ENCODE assay signal across 8 cellular contexts in the genomic region with DNA sequence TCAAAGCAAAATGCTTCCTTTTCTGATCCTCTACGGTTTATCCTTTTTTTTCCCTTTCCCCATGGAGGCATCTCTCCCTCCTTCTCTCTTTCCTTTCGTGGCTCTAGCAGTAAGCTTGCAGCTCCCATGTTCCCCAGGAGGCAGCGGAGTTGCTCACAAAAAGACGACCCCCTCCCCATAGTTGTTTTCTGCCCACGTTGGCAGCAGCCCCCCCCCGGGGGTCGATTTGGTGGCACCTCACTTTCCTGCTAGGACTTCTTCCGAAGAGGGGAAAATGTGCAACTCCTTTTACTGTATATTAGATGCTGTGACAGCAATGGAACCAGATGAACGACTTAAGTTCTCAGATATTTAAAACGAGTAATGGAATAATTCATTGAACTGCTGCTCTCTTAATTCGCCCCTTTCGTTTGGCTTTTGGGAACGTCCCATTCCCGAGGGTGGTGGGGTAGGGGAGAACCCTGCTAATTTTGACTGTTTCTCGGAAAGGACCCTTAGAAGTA. TPM values are rescaled to one million over a fixed set of nuclear protein-coding genes. Genes with fewer than 3 reads are reported as not detected.
DNase-seq lines count a peak whose midpoint lies in the region; ATAC-seq, FAIRE-seq and TF ChIP-seq lines count a peak whose summit lies in the region.

No MANE protein-coding gene starts in this region.

- H3K4me1 Mint-ChIP-seq in endodermal cell: peaks cover 6% of the 10 kb centered on the region

- H3K27ac Mint-ChIP-seq in endodermal cell: peak overlapping the region; percentile 91

- no peak for FAIRE-seq in urothelium cell line (lab: Jason Lieb, UNC)

- peak overlapping the region; percentile 73 for H3K9ac ChIP-seq in endodermal cell (ENCODE audit: extremely low read depth, low read length, poor library complexity, severe bottlenecking)

- peak overlapping the region; percentile 95 for H3K4me3 ChIP-seq in endodermal cell (ENCODE audit: low read length)
- H3K4me3 ChIP-seq in mononuclear cell (ENCODE audit: low read length): peak overlapping the region; percentile 88

- peaks cover 5% of the 10 kb centered on the region for H3K27me3 Mint-ChIP-seq in endodermal cell (ENCODE audit: insufficient read depth)

- no peaks in the 10 kb centered on the region for H3K36me3 ChIP-seq in endodermal cell (ENCODE audit: control insufficient read depth, insufficient read depth, low read length)

- peak; percentile 18 for TF ChIP-seq CTCF in endodermal cell (conservative IDR thresholded peaks at IDR 0.05)

- H3K9me3 Mint-ChIP-seq in endodermal cell: no peaks in the 10 kb centered on the region

- DNase-seq in stimulated activated CD4-positive, alpha-beta T cell treated with anti-CD3 and anti-CD28 coated beads, Interleukin-15, amount 100 ng/mL, for 24 hours: peak; percentile 19
- no peak for DNase-seq in stimulated activated CD4-positive, alpha-beta T cell treated with anti-CD3 and anti-CD28 coated beads, Interleukin-12 subunit alpha, Interleukin-12 subunit beta, amount 100 ng/mL, for 4 hours
- DNase-seq in SK-N-DZ (ENCODE audit: low spot score): peak; percentile 43
- DNase-seq in endodermal cell: peak; percentile 71
- DNase-seq in urothelium cell line (ENCODE audit: low spot score): peak; percentile 12

- 0 to 1% methylated on average over 8 to 15 of the region's 15 CpGs for WGBS in endodermal cell (ENCODE audit: insufficient coverage in 1 of 2, insufficient read length in 1 of 2), 2 experiments

- H3K4me1 ChIP-seq in endodermal cell (ENCODE audit: control insufficient read depth, insufficient read depth, low read length) (no peaks in the 10 kb centered on the region), mononuclear cell (ENCODE audit: insufficient read depth, low read length) (peaks cover 51% of the 10 kb centered on the region)

- H3K27ac ChIP-seq in endodermal cell (ENCODE audit: low read depth, low read length): peak overlapping the region; percentile 86

- peak overlapping the region; percentile 96 for H3K4me3 Mint-ChIP-seq in endodermal cell

- H3K36me3 Mint-ChIP-seq in endodermal cell (ENCODE audit: low read depth): peaks cover 2% of the 10 kb centered on the region

- H3K27me3 ChIP-seq in endodermal cell (ENCODE audit: control insufficient read depth, insufficient read depth, low read length, poor library complexity, severe bottlenecking) (no peaks in the 10 kb centered on the region), mononuclear cell (ENCODE audit: insufficient read depth, low read length) (no peaks in the 10 kb centered on the region)

- no peaks in the 10 kb centered on the region for H3K9me3 ChIP-seq in endodermal cell (ENCODE audit: control insufficient read depth, low read length)
- H3K9me3 ChIP-seq in mononuclear cell (ENCODE audit: low read depth, low read length): no peaks in the 10 kb centered on the region

- peak; percentile 0 for ATAC-seq in HG03159 (IDR thresholded peaks at IDR 0.05; ENCODE audit: unreplicated experiment)
- ATAC-seq in HG03196 (IDR thresholded peaks at IDR 0.05; ENCODE audit: unreplicated experiment): no peak

RNA-seq across cellular contexts. Expression of gene CAPZA2, which starts 0.8 kb away (rescaled TPM):
- polyA plus RNA-seq in SK-N-DZ (2014; cell fraction: cytosol; rRNA removed): 83.3 and 95.1 TPM in 2 replicates
- 52.2 and 69.5 TPM in 2 replicates for polyA plus RNA-seq in SK-N-DZ (2014; cell fraction: nucleus; rRNA removed)
- 100 to 1,000 TPM; 127 to 133 TPM for total RNA-seq in endodermal cell
- polyA plus RNA-seq in endodermal cell (2013, experiment 1 of 2): 88.2 TPM
- 92.9 TPM for polyA plus RNA-seq in endodermal cell (2013, experiment 2 of 2)
- total RNA-seq in mononuclear cell: 201 TPM
